1 cellular context compared by ENCODE assay signal in the genomic region with DNA sequence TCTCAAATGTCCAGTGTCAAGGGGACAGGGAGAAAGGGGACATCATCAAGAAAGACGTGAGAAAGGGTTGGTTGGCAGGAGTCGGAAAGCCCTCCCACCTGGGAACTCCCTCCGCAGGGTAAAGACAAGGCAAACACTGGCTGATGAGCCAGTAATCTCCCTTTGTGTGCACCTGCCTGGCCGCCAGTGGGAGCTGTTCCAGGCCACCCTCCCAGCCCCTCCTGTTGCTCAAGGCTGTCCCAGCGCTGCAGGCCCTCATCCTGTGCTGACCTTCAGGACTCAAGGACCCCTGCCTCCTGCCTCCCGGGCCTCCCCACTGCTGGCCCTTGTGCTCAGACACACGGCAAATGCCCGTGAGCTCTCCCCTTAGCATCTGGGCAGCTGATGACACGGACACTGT.
A peak's percentile ranks its signal among the peaks of the same experiment; 100 is the strongest.
TF ChIP-seq lines count a peak whose summit lies in the region.

No MANE protein-coding gene starts in this region.

TF ChIP-seq in HepG2, 621 proteins besides CTCF, POLR2A, EP300 and RAD21:
- TF ChIP-seq ZNF225 (CRISPR knock-in tag; IDR thresholded peaks at IDR 0.05) (0 out of 2 replicates have a peak, but pooled peaks have one; percentile 34), ZNF143 (CRISPR knock-in tag; IDR thresholded peaks at IDR 0.05) (no peak), ZNF138 (CRISPR knock-in tag; IDR thresholded peaks at IDR 0.05; ENCODE audit: low read depth) (0 out of 2 replicates have a peak, but pooled peaks have one; percentile 24), HDAC2 (CRISPR knock-in tag; IDR thresholded peaks at IDR 0.05) (no peak), FOXP1 (IDR thresholded peaks at IDR 0.05) (no peak), FOXP1 (CRISPR knock-in tag; IDR thresholded peaks at IDR 0.05) (no peak), POLR2G (IDR thresholded peaks at IDR 0.05; ENCODE audit: low read depth, low read length) (no peak), ZNF891 (CRISPR knock-in tag; IDR thresholded peaks at IDR 0.05) (peak; percentile 33; the same call in 1 of the 2 replicates), HMGA1 (CRISPR knock-in tag; conservative IDR thresholded peaks at IDR 0.05) (no peak), ZNF556 (CRISPR knock-in tag; IDR thresholded peaks at IDR 0.05; ENCODE audit: borderline replicate concordance) (no peak), BORCS8-MEF2B (CRISPR knock-in tag; IDR thresholded peaks at IDR 0.05) (0 out of 2 replicates have a peak, but pooled peaks have one; percentile 37), CEBPG (CRISPR knock-in tag; IDR thresholded peaks at IDR 0.05) (peak; percentile 63), FOXK2 (IDR thresholded peaks at IDR 0.05) (no peak), PITX1 (CRISPR knock-in tag; IDR thresholded peaks at IDR 0.05) (peak; percentile 39; the same call in 1 of the 2 replicates), ZNF20 (CRISPR knock-in tag; IDR thresholded peaks at IDR 0.05) (no peak), ZNF510 (CRISPR knock-in tag; IDR thresholded peaks at IDR 0.05; ENCODE audit: low read depth) (no peak), STAG1 (CRISPR knock-in tag; IDR thresholded peaks at IDR 0.05) (peak; percentile 66), SMC3 (IDR thresholded peaks at IDR 0.05; ENCODE audit: low read length) (peak; percentile 26; the same call in 1 of the 2 replicates), PAX8 (CRISPR knock-in tag; IDR thresholded peaks at IDR 0.05; ENCODE audit: borderline replicate concordance) (0 out of 2 replicates have a peak, but pooled peaks have one; percentile 43), GTF2F1 (IDR thresholded peaks at IDR 0.05; ENCODE audit: low read length) (no peak), PHF5A (CRISPR knock-in tag; IDR thresholded peaks at IDR 0.05; ENCODE audit: low read depth, unreplicated experiment) (no peak), REPIN1 (CRISPR knock-in tag; IDR thresholded peaks at IDR 0.05; ENCODE audit: borderline replicate concordance, low read depth) (0 out of 2 replicates have a peak, but pooled peaks have one; percentile 50), NR1H2 (CRISPR knock-in tag; IDR thresholded peaks at IDR 0.05; ENCODE audit: borderline replicate concordance, low read depth) (no peak), ZBTB38 (CRISPR knock-in tag; IDR thresholded peaks at IDR 0.05) (0 out of 2 replicates have a peak, but pooled peaks have one; percentile 23)
- TF ChIP-seq, protein P1, sequence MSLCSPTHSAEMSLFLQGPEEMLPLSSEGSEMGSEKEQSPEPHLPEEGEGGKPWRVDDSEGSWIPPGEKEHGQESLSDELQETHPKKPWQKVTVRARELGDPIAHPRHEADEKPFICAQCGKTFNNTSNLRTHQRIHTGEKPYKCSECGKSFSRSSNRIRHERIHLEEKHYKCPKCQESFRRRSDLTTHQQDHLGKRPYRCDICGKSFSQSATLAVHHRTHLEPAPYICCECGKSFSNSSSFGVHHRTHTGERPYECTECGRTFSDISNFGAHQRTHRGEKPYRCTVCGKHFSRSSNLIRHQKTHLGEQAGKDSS (CRISPR knock-in tag; IDR thresholded peaks at IDR 0.05; ENCODE audit: borderline replicate concordance, low read depth), result no peak
- TF ChIP-seq, protein P2, sequence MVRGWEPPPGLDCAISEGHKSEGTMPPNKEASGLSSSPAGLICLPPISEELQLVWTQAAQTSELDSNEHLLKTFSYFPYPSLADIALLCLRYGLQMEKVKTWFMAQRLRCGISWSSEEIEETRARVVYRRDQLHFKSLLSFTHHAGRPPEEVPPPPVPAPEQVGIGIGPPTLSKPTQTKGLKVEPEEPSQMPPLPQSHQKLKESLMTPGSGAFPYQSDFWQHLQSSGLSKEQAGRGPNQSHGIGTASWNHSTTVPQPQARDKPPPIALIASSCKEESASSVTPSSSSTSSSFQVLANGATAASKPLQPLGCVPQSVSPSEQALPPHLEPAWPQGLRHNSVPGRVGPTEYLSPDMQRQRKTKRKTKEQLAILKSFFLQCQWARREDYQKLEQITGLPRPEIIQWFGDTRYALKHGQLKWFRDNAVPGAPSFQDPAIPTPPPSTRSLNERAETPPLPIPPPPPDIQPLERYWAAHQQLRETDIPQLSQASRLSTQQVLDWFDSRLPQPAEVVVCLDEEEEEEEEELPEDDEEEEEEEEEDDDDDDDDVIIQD (CRISPR knock-in tag; IDR thresholded peaks at IDR 0.05; ENCODE audit: low read depth), result no peak
- TF ChIP-seq, protein P3, sequence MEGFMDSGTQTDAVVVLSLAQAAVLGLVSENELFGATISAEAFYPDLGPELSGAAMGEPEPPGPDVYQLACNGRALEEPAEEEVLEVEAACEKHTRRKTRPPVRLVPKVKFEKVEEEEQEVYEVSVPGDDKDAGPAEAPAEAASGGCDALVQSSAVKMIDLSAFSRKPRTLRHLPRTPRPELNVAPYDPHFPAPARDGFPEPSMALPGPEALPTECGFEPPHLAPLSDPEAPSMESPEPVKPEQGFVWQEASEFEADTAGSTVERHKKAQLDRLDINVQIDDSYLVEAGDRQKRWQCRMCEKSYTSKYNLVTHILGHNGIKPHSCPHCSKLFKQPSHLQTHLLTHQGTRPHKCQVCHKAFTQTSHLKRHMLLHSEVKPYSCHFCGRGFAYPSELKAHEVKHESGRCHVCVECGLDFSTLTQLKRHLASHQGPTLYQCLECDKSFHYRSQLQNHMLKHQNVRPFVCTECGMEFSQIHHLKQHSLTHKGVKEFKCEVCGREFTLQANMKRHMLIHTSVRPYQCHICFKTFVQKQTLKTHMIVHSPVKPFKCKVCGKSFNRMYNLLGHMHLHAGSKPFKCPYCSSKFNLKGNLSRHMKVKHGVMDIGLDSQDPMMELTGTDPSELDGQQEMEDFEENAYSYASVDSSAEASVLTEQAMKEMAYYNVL (CRISPR knock-in tag; IDR thresholded peaks at IDR 0.05; ENCODE audit: borderline replicate concordance), result no peak
- TF ChIP-seq, protein P4, sequence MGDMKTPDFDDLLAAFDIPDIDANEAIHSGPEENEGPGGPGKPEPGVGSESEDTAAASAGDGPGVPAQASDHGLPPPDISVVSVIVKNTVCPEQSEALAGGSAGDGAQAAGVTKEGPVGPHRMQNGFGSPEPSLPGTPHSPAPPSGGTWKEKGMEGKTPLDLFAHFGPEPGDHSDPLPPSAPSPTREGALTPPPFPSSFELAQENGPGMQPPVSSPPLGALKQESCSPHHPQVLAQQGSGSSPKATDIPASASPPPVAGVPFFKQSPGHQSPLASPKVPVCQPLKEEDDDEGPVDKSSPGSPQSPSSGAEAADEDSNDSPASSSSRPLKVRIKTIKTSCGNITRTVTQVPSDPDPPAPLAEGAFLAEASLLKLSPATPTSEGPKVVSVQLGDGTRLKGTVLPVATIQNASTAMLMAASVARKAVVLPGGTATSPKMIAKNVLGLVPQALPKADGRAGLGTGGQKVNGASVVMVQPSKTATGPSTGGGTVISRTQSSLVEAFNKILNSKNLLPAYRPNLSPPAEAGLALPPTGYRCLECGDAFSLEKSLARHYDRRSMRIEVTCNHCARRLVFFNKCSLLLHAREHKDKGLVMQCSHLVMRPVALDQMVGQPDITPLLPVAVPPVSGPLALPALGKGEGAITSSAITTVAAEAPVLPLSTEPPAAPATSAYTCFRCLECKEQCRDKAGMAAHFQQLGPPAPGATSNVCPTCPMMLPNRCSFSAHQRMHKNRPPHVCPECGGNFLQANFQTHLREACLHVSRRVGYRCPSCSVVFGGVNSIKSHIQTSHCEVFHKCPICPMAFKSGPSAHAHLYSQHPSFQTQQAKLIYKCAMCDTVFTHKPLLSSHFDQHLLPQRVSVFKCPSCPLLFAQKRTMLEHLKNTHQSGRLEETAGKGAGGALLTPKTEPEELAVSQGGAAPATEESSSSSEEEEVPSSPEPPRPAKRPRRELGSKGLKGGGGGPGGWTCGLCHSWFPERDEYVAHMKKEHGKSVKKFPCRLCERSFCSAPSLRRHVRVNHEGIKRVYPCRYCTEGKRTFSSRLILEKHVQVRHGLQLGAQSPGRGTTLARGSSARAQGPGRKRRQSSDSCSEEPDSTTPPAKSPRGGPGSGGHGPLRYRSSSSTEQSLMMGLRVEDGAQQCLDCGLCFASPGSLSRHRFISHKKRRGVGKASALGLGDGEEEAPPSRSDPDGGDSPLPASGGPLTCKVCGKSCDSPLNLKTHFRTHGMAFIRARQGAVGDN (CRISPR knock-in tag; IDR thresholded peaks at IDR 0.05), result peak; percentile 15; the same call in 1 of the 2 replicates
- TF ChIP-seq, protein P5, sequence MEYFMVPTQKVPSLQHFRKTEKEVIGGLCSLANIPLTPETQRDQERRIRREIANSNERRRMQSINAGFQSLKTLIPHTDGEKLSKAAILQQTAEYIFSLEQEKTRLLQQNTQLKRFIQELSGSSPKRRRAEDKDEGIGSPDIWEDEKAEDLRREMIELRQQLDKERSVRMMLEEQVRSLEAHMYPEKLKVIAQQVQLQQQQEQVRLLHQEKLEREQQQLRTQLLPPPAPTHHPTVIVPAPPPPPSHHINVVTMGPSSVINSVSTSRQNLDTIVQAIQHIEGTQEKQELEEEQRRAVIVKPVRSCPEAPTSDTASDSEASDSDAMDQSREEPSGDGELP (IDR thresholded peaks at IDR 0.05; ENCODE audit: borderline replicate concordance, low read depth), result no peak
- TF ChIP-seq, protein P6, sequence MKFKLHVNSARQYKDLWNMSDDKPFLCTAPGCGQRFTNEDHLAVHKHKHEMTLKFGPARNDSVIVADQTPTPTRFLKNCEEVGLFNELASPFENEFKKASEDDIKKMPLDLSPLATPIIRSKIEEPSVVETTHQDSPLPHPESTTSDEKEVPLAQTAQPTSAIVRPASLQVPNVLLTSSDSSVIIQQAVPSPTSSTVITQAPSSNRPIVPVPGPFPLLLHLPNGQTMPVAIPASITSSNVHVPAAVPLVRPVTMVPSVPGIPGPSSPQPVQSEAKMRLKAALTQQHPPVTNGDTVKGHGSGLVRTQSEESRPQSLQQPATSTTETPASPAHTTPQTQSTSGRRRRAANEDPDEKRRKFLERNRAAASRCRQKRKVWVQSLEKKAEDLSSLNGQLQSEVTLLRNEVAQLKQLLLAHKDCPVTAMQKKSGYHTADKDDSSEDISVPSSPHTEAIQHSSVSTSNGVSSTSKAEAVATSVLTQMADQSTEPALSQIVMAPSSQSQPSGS (CRISPR knock-in tag; IDR thresholded peaks at IDR 0.05), result 0 out of 2 replicates have a peak, but pooled peaks have one; percentile 19
- TF ChIP-seq, protein P7, sequence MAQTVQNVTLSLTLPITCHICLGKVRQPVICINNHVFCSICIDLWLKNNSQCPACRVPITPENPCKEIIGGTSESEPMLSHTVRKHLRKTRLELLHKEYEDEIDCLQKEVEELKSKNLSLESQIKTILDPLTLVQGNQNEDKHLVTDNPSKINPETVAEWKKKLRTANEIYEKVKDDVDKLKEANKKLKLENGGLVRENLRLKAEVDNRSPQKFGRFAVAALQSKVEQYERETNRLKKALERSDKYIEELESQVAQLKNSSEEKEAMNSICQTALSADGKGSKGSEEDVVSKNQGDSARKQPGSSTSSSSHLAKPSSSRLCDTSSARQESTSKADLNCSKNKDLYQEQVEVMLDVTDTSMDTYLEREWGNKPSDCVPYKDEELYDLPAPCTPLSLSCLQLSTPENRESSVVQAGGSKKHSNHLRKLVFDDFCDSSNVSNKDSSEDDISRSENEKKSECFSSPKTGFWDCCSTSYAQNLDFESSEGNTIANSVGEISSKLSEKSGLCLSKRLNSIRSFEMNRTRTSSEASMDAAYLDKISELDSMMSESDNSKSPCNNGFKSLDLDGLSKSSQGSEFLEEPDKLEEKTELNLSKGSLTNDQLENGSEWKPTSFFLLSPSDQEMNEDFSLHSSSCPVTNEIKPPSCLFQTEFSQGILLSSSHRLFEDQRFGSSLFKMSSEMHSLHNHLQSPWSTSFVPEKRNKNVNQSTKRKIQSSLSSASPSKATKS (CRISPR knock-in tag; IDR thresholded peaks at IDR 0.05), result no peak
- TF ChIP-seq, protein P8, sequence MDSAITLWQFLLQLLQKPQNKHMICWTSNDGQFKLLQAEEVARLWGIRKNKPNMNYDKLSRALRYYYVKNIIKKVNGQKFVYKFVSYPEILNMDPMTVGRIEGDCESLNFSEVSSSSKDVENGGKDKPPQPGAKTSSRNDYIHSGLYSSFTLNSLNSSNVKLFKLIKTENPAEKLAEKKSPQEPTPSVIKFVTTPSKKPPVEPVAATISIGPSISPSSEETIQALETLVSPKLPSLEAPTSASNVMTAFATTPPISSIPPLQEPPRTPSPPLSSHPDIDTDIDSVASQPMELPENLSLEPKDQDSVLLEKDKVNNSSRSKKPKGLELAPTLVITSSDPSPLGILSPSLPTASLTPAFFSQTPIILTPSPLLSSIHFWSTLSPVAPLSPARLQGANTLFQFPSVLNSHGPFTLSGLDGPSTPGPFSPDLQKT (CRISPR knock-in tag; IDR thresholded peaks at IDR 0.05; ENCODE audit: borderline replicate concordance), result no peak
- TF ChIP-seq, protein P9, sequence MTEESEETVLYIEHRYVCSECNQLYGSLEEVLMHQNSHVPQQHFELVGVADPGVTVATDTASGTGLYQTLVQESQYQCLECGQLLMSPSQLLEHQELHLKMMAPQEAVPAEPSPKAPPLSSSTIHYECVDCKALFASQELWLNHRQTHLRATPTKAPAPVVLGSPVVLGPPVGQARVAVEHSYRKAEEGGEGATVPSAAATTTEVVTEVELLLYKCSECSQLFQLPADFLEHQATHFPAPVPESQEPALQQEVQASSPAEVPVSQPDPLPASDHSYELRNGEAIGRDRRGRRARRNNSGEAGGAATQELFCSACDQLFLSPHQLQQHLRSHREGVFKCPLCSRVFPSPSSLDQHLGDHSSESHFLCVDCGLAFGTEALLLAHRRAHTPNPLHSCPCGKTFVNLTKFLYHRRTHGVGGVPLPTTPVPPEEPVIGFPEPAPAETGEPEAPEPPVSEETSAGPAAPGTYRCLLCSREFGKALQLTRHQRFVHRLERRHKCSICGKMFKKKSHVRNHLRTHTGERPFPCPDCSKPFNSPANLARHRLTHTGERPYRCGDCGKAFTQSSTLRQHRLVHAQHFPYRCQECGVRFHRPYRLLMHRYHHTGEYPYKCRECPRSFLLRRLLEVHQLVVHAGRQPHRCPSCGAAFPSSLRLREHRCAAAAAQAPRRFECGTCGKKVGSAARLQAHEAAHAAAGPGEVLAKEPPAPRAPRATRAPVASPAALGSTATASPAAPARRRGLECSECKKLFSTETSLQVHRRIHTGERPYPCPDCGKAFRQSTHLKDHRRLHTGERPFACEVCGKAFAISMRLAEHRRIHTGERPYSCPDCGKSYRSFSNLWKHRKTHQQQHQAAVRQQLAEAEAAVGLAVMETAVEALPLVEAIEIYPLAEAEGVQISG (CRISPR knock-in tag; IDR thresholded peaks at IDR 0.05), result 0 out of 2 replicates have a peak, but pooled peaks have one; percentile 14
